Comparison of ENCODE assay signal across 8 cellular contexts in genomic region chr4:110869862-110870577, GRCh38.
A peak's percentile ranks its signal among the peaks of the same experiment; 100 is the strongest.
DNase-seq lines count a peak whose midpoint lies in the region; ATAC-seq and TF ChIP-seq lines count a peak whose summit lies in the region.

No MANE protein-coding gene starts in this region.

- intact Hi-C loops in activated T-helper 1 cell treated with anti-CD3 and anti-CD28 coated beads, Interleukin-12 subunit alpha, Interleukin-12 subunit beta, Interleukin-2, Interleukin-4 antibody, amounts not matched to agents 30 ng/mL and 10 ng/mL and 1 ng/mL, durations not matched to agents 14 hours and 24 hours and 36 hours (cut with micrococcal nuclease): no loop called here
- intact Hi-C loops in dorsolateral prefrontal cortex (cut with DNase I): no loop called here

- H3K27ac ChIP-seq in dorsolateral prefrontal cortex: no peak overlapping the region

- ATAC-seq in GM18499 (IDR thresholded peaks at IDR 0.05; ENCODE audit: insufficient read depth, unreplicated experiment) (peak; percentile 66), GM21529 (IDR thresholded peaks at IDR 0.05; ENCODE audit: unreplicated experiment) (peak; percentile 77), HG03460 (IDR thresholded peaks at IDR 0.05; ENCODE audit: unreplicated experiment) (peak; percentile 86)

- H3K27me3 ChIP-seq in dorsolateral prefrontal cortex: no peaks in the 10 kb centered on the region

- DNase-seq in kidney tubule cell (ENCODE audit: low spot score) (peak; percentile 60), NCI-H526 (lab: John Stamatoyannopoulos, UW) (no peak), NCI-H526 treated with DMSO at 0.1 percent for 48 hours (lab: John Stamatoyannopoulos, UW) (no peak), dorsolateral prefrontal cortex (no peak)
- no peak for DNase-seq in activated T-helper 1 cell treated with anti-CD3 and anti-CD28 coated beads, Interleukin-12 subunit alpha, Interleukin-12 subunit beta, Interleukin-2, Interleukin-4 antibody, amounts not matched to agents 30 ng/mL and 10 ng/mL and 1 ng/mL, durations not matched to agents 14 hours and 24 hours and 36 hours (ENCODE audit: low spot score)

- no peaks in the 10 kb centered on the region for H3K9me3 Mint-ChIP-seq in activated T-helper 1 cell treated with anti-CD3 and anti-CD28 coated beads, Interleukin-12 subunit alpha, Interleukin-12 subunit beta, Interleukin-2, Interleukin-4 antibody, amounts not matched to agents 30 ng/mL and 10 ng/mL and 1 ng/mL, durations not matched to agents 14 hours and 24 hours and 36 hours

- no peaks in the 10 kb centered on the region for H3K4me1 Mint-ChIP-seq in activated T-helper 1 cell treated with anti-CD3 and anti-CD28 coated beads, Interleukin-12 subunit alpha, Interleukin-12 subunit beta, Interleukin-2, Interleukin-4 antibody, amounts not matched to agents 30 ng/mL and 10 ng/mL and 1 ng/mL, durations not matched to agents 14 hours and 24 hours and 36 hours (ENCODE audit: low read depth)

- no peak overlapping the region for H3K4me3 Mint-ChIP-seq in activated T-helper 1 cell treated with anti-CD3 and anti-CD28 coated beads, Interleukin-12 subunit alpha, Interleukin-12 subunit beta, Interleukin-2, Interleukin-4 antibody, amounts not matched to agents 30 ng/mL and 10 ng/mL and 1 ng/mL, durations not matched to agents 14 hours and 24 hours and 36 hours

- H3K4me3 ChIP-seq in dorsolateral prefrontal cortex: no peak overlapping the region

- no peak for TF ChIP-seq CTCF in dorsolateral prefrontal cortex (IDR thresholded peaks at IDR 0.05 in 54 of 56, conservative IDR thresholded peaks at IDR 0.05 in 2 of 56; ENCODE audit: low read depth in 1 of 56, partially characterized antibody in 56 of 56)

- no peaks in the 10 kb centered on the region for H3K36me3 Mint-ChIP-seq in activated T-helper 1 cell treated with anti-CD3 and anti-CD28 coated beads, Interleukin-12 subunit alpha, Interleukin-12 subunit beta, Interleukin-2, Interleukin-4 antibody, amounts not matched to agents 30 ng/mL and 10 ng/mL and 1 ng/mL, durations not matched to agents 14 hours and 24 hours and 36 hours (ENCODE audit: low read depth)

- no peak overlapping the region for H3K27ac Mint-ChIP-seq in activated T-helper 1 cell treated with anti-CD3 and anti-CD28 coated beads, Interleukin-12 subunit alpha, Interleukin-12 subunit beta, Interleukin-2, Interleukin-4 antibody, amounts not matched to agents 30 ng/mL and 10 ng/mL and 1 ng/mL, durations not matched to agents 14 hours and 24 hours and 36 hours

- H3K27me3 Mint-ChIP-seq in activated T-helper 1 cell treated with anti-CD3 and anti-CD28 coated beads, Interleukin-12 subunit alpha, Interleukin-12 subunit beta, Interleukin-2, Interleukin-4 antibody, amounts not matched to agents 30 ng/mL and 10 ng/mL and 1 ng/mL, durations not matched to agents 14 hours and 24 hours and 36 hours (ENCODE audit: insufficient read depth): no peaks in the 10 kb centered on the region
